21 cellular contexts compared by ENCODE assay signal in genomic region chr2:19854596-19855235, GRCh38.
"Had no signal": no experiment of that assay in that cellular context is flagged by ENCODE, and none has a peak within 500 bp of the region (broad histone marks: within the 10 kb centered on the region; RNA-seq: fewer than 3 reads in every experiment).

No MANE protein-coding gene starts in this region.

- H3K4me3 Mint-ChIP-seq: activated CD4-positive, alpha-beta T cell treated with anti-CD3 and anti-CD28 coated beads for 36 hours; activated CD8-positive, alpha-beta T cell treated with anti-CD3 and anti-CD28 coated beads for 36 hours; activated naive CD4-positive, alpha-beta T cell treated with anti-CD3 and anti-CD28 coated beads, Interleukin-2, amount 50 U/mL, for 24 hours; activated T-cell treated with anti-CD3 and anti-CD28 coated beads, Interleukin-2, amount 50 U/mL, for 72 hours; brain had no signal

- H3K4me1 Mint-ChIP-seq: activated CD4-positive, alpha-beta T cell treated with anti-CD3 and anti-CD28 coated beads for 36 hours; activated naive CD4-positive, alpha-beta T cell treated with anti-CD3 and anti-CD28 coated beads, Interleukin-2, amount 50 U/mL, for 24 hours; brain had no signal

- ATAC-seq: activated CD4-positive, alpha-beta T cell treated with anti-CD3 and anti-CD28 coated beads for 36 hours; activated CD8-positive, alpha-beta T cell treated with anti-CD3 and anti-CD28 coated beads for 36 hours; activated T-cell treated with anti-CD3 and anti-CD28 coated beads, Interleukin-2, amount 50 U/mL, for 72 hours; K562 had no signal

- H3K4me3 ChIP-seq: K562, Peyer's patch, SJCRH30 had no signal

- H3K4me2 ChIP-seq: SK-N-SH had no signal

- H3K27me3 ChIP-seq: Peyer's patch had no signal

- H3K4me1 ChIP-seq: Peyer's patch, SJCRH30 had no signal

- H3K9me3 Mint-ChIP-seq: activated CD8-positive, alpha-beta T cell treated with anti-CD3 and anti-CD28 coated beads for 36 hours; activated naive CD4-positive, alpha-beta T cell treated with anti-CD3 and anti-CD28 coated beads, Interleukin-2, amount 50 U/mL, for 24 hours; activated T-cell treated with anti-CD3 and anti-CD28 coated beads, Interleukin-2, amount 50 U/mL, for 72 hours; brain had no signal

- H3K9ac ChIP-seq: SK-N-SH had no signal

- H3K27ac Mint-ChIP-seq: activated CD4-positive, alpha-beta T cell treated with anti-CD3 and anti-CD28 coated beads for 36 hours; activated CD8-positive, alpha-beta T cell treated with anti-CD3 and anti-CD28 coated beads for 36 hours; activated naive CD4-positive, alpha-beta T cell treated with anti-CD3 and anti-CD28 coated beads, Interleukin-2, amount 50 U/mL, for 24 hours; activated T-cell treated with anti-CD3 and anti-CD28 coated beads, Interleukin-2, amount 50 U/mL, for 72 hours; brain had no signal

- H3K36me3 ChIP-seq: Peyer's patch, SJCRH30 had no signal

- DNase-seq: activated CD4-positive, alpha-beta T cell treated with anti-CD3 and anti-CD28 coated beads for 36 hours; activated CD8-positive, alpha-beta memory T cell treated with anti-CD3 and anti-CD28 coated beads, Interleukin-2, amount 50 U/mL, for 4 hours; activated CD8-positive, alpha-beta T cell treated with anti-CD3 and anti-CD28 coated beads for 36 hours; activated T-cell treated with anti-CD3 and anti-CD28 coated beads, Interleukin-2, amount 50 U/mL, for 72 hours; Karpas-422; NCI-H1048; NCI-H146; NCI-H187 treated with DMSO at 0.1 percent for 48 hours; NCI-H2081 treated with DMSO at 0.1 percent for 48 hours; NCI-H446; NCI-H524; Peyer's patch; Right ventricle myocardium superior; SJCRH30; SK-N-SH; T-helper 1 cell had no signal

- H3K9me3 ChIP-seq: Peyer's patch, SJCRH30, SK-N-SH had no signal

- H3K36me3 Mint-ChIP-seq: activated naive CD4-positive, alpha-beta T cell treated with anti-CD3 and anti-CD28 coated beads, Interleukin-2, amount 50 U/mL, for 24 hours; brain had no signal

- H3K27ac ChIP-seq: RWPE1, SJCRH30, VCaP had no signal
